Comparison of ENCODE assay signal across 19 cellular contexts in the genomic region with DNA sequence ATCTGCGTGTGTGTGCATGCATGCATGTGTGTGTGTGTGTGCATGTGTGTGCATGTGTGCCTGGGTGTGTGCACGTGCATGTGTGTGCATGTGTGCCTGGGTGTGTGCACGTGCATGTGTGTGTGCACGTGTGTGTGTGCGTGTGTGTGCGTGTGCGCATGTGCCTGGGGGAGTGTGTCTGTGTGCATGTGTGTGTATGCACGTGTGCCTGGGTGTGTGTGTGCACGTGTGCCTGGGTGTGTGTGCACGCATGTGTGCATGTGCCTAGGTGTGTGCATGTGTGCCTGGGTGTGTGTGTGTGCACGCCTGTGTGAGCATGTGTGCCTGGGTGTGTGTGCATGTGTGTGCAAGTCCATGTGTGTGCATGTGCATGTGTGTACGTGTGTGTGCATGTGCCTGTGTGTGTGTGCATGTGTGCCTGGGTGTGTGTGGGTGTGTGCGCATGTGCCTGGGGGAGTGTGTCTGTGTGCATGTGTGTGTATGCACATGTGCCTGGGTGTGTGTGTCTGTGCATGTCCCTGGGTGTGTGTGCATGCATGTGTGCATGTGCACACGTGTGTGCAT. TPM values are rescaled to one million over a fixed set of nuclear protein-coding genes. Genes with fewer than 3 reads are reported as not detected.
"Had no signal": no experiment of that assay in that cellular context is flagged by ENCODE, and none has a peak within 500 bp of the region (broad histone marks: within the 10 kb centered on the region; RNA-seq: fewer than 3 reads in every experiment).

No MANE protein-coding gene starts in this region.

- H3K36me3 Mint-ChIP-seq: activated naive CD8-positive, alpha-beta T cell treated with anti-CD3 and anti-CD28 coated beads for 36 hours had no signal

- H3K9ac ChIP-seq: SK-N-SH had no signal

- H3K4me3 Mint-ChIP-seq: activated CD4-positive, alpha-beta memory T cell treated with anti-CD3 and anti-CD28 coated beads, Interleukin-2, amount 10 ng/mL, durations not matched to agents 7 days and 5 days; activated CD4-positive, alpha-beta T cell treated with anti-CD3 and anti-CD28 coated beads, Interleukin-2, amount 10 ng/mL, durations not matched to agents 24 days and 14 days; activated naive CD8-positive, alpha-beta T cell treated with anti-CD3 and anti-CD28 coated beads for 36 hours had no signal

- H3K9me3 Mint-ChIP-seq: activated naive CD8-positive, alpha-beta T cell treated with anti-CD3 and anti-CD28 coated beads for 36 hours had no signal

- H3K27ac Mint-ChIP-seq: activated CD4-positive, alpha-beta memory T cell treated with anti-CD3 and anti-CD28 coated beads, Interleukin-2, amount 10 ng/mL, durations not matched to agents 7 days and 5 days; activated CD4-positive, alpha-beta T cell treated with anti-CD3 and anti-CD28 coated beads, Interleukin-2, amount 10 ng/mL, durations not matched to agents 24 days and 14 days; activated naive CD8-positive, alpha-beta T cell treated with anti-CD3 and anti-CD28 coated beads for 36 hours had no signal

- H3K4me1 Mint-ChIP-seq: activated CD4-positive, alpha-beta memory T cell treated with anti-CD3 and anti-CD28 coated beads, Interleukin-2, amount 10 ng/mL, durations not matched to agents 7 days and 5 days had no signal

- H3K4me2 ChIP-seq: SK-N-SH had no signal

- H3K36me3 ChIP-seq: cardiac muscle cell, upper lobe of left lung had no signal

- H3K27me3 ChIP-seq: cardiac muscle cell, testis, upper lobe of left lung had no signal

- H3K9me3 ChIP-seq: SK-N-SH, testis, upper lobe of left lung had no signal

- H3K27ac ChIP-seq: cardiac muscle cell had no signal

- FAIRE-seq: endometrium had no signal

- ATAC-seq: left ventricle myocardium superior had no signal

- H3K4me3 ChIP-seq: cardiac muscle cell, testis, upper lobe of left lung had no signal

- DNase-seq: activated CD4-positive, alpha-beta T cell treated with anti-CD3 and anti-CD28 coated beads, Interleukin-2, amount 10 ng/mL, durations not matched to agents 24 days and 14 days; activated naive CD4-positive, alpha-beta T cell treated with Interleukin-2 at 50 U/mL for 16 hours; activated naive CD8-positive, alpha-beta T cell treated with anti-CD3 and anti-CD28 coated beads for 36 hours; erythroblast; foreskin fibroblast; hippocampal formation; left ventricle myocardium superior; mesenchymal stem cell; SK-N-SH; stimulated activated CD4-positive, alpha-beta T cell treated with anti-CD3 and anti-CD28 coated beads, Interleukin-2, amount 100 ng/mL, for 48 hours; stimulated activated CD8-positive, alpha-beta memory T cell treated with anti-CD3 and anti-CD28 coated beads, Interleukin-4, amount 100 ng/mL, for 48 hours; stimulated activated naive CD4-positive, alpha-beta T cell; T-helper 2 cell had no signal

RNA-seq across cellular contexts. Expression of a gene that starts 29.3 kb away (rescaled TPM):
- polyA plus RNA-seq: neural cell had no signal
